ENCODE assay signal across 19 cellular contexts in genomic region chr3:45103334-45103733, GRCh38. TPM values are rescaled to one million over a fixed set of nuclear protein-coding genes. Genes with fewer than 3 reads are reported as not detected.
"Had no signal": no experiment of that assay in that cellular context is flagged by ENCODE, and none has a peak within 500 bp of the region (broad histone marks: within the 10 kb centered on the region; RNA-seq: fewer than 3 reads in every experiment).

No MANE protein-coding gene starts in this region.

- H3K36me3 ChIP-seq: cardiac muscle cell, gastroesophageal sphincter, right atrium auricular region, spleen, thyroid gland had no signal

- H3K4me1 ChIP-seq: body of pancreas, pancreas, psoas muscle, right atrium auricular region, thyroid gland had no signal

- H3K4me3 Mint-ChIP-seq: activated CD4-positive, alpha-beta memory T cell treated with anti-CD3 and anti-CD28 coated beads, Interleukin-2, amount 10 ng/mL, durations not matched to agents 7 days and 5 days; activated CD4-positive, alpha-beta T cell treated with anti-CD3 and anti-CD28 coated beads, Interleukin-2, amount 10 ng/mL, durations not matched to agents 24 days and 14 days; nephron; T-helper 1 cell treated with Interleukin-12 subunit alpha and Interleukin-12 subunit beta and Interleukin-4 antibody, amounts not matched to agents 30 μg/mL and 1 μg/mL, for 36 hours had no signal

- H3K27ac Mint-ChIP-seq: activated CD4-positive, alpha-beta memory T cell treated with anti-CD3 and anti-CD28 coated beads, Interleukin-2, amount 10 ng/mL, durations not matched to agents 7 days and 5 days; nephron; T-helper 1 cell treated with Interleukin-12 subunit alpha and Interleukin-12 subunit beta and Interleukin-4 antibody, amounts not matched to agents 30 μg/mL and 1 μg/mL, for 36 hours had no signal

- DNase-seq: activated CD4-positive, alpha-beta memory T cell treated with anti-CD3 and anti-CD28 coated beads, Interleukin-2, amount 10 ng/mL, durations not matched to agents 7 days and 5 days; activated CD4-positive, alpha-beta T cell treated with anti-CD3 and anti-CD28 coated beads, Interleukin-2, amount 10 ng/mL, durations not matched to agents 24 days and 14 days; body of pancreas; head of caudate nucleus; hypothalamus; islet precursor cell; left cardiac atrium; pancreas; psoas muscle; spleen; stimulated activated CD4-positive, alpha-beta T cell treated with anti-CD3 and anti-CD28 coated beads, Interleukin-4, amount 100 ng/mL, for 24 hours; stimulated activated naive CD8-positive, alpha-beta T cell treated with anti-CD3 and anti-CD28 coated beads, Interleukin-15, Interleukin-2, amounts not matched to agents 100 U/mL and 50 U/mL, for 24 hours; thyroid gland had no signal

- H3K27me3 ChIP-seq: body of pancreas, cardiac muscle cell, gastroesophageal sphincter, pancreas, right atrium auricular region, thyroid gland had no signal

- H3K9me3 ChIP-seq: body of pancreas, gastroesophageal sphincter, pancreas, psoas muscle, thyroid gland had no signal

- H3K4me3 ChIP-seq: body of pancreas, cardiac muscle cell, gastroesophageal sphincter, pancreas, psoas muscle, right atrium auricular region, spleen, thyroid gland had no signal

- H3K27ac ChIP-seq: body of pancreas, cardiac muscle cell, gastroesophageal sphincter, pancreas, psoas muscle, right atrium auricular region, spleen, thyroid gland had no signal

- H3K9me3 Mint-ChIP-seq: nephron had no signal

- ATAC-seq: activated CD4-positive, CD25-positive, alpha-beta regulatory T cell treated with anti-CD3 and anti-CD28 coated beads, Interleukin-2, amount 50 U/mL, for 24 hours; body of pancreas; gastroesophageal sphincter; left cardiac atrium; pancreas; psoas muscle had no signal

RNA-seq across cellular contexts. Expression of gene CDCP1, which starts 42.8 kb away (rescaled TPM):
- polyA plus RNA-seq: cardiac muscle cell had no signal
